Comparison of ENCODE assay signal across 28 cellular contexts in the genomic region with DNA sequence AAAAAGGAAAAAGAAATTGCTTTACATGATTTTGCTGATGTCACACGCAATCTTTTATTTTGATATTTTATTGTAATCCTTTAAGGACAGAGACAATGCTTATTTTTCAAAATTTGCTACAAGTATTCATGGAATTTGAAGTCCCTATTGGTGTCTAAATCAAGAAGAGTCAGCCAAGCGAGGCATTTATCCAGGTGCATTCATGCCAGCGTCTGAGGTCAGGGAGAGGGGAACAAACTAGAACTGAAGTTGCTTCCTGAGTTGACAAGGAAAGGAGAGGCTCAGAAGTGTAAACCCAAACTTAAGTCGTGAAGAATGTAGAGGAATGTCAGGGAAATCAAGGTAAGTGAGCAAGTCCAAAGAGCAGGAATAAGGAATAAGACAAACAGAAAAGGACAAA.
"Had no signal": no experiment of that assay in that cellular context is flagged by ENCODE, and none has a peak within 500 bp of the region (broad histone marks: within the 10 kb centered on the region; RNA-seq: fewer than 3 reads in every experiment).

No MANE protein-coding gene starts in this region.

- H3K36me3 Mint-ChIP-seq: natural killer cell, type B pancreatic cell had no signal

- H3K4me2 ChIP-seq: smooth muscle cell had no signal

- DNase-seq: colonic mucosa; effector memory CD4-positive, alpha-beta T cell; esophagus squamous epithelium; foreskin melanocyte; glutamatergic neuron; heart right ventricle; hippocampal formation; kidney glomerular epithelial cell; left colon; left ventricle myocardium superior; lower lobe of right lung; natural killer cell; stimulated activated CD4-positive, alpha-beta T cell treated with anti-CD3 and anti-CD28 coated beads, Interleukin-12 subunit alpha, Interleukin-12 subunit beta, amount 100 ng/mL, for 4 hours; stimulated activated CD4-positive, alpha-beta T cell treated with anti-CD3 and anti-CD28 coated beads, Interleukin-1b, Interleukin-23, amount 100 ng/mL, for 48 hours; stimulated activated CD4-positive, alpha-beta T cell treated with anti-CD3 and anti-CD28 coated beads, Interleukin-4, amount 100 ng/mL, for 1 hour; stimulated activated CD8-positive, alpha-beta memory T cell treated with anti-CD3 and anti-CD28 coated beads, Interleukin-4, amount 100 ng/mL, for 48 hours; stomach; tibial artery had no signal

- H2AFZ ChIP-seq: parathyroid adenoma had no signal

- H3K4me1 ChIP-seq: colonic mucosa, lower lobe of right lung, parathyroid adenoma, prostate gland, right atrium auricular region, tibial artery had no signal

- H3K27ac Mint-ChIP-seq: memory B cell, natural killer cell, type B pancreatic cell had no signal

- H3K4me3 Mint-ChIP-seq: memory B cell, natural killer cell, type B pancreatic cell had no signal

- H3K9me3 ChIP-seq: colonic mucosa, esophagus squamous epithelium, heart right ventricle, lower lobe of right lung, neutrophil, prostate gland, right atrium auricular region, stomach, tibial artery had no signal

- H3K27ac ChIP-seq: colonic mucosa, esophagus squamous epithelium, heart right ventricle, lower lobe of right lung, neutrophil, parathyroid adenoma, prostate gland, right atrium auricular region, stomach, tibial artery had no signal

- H3K9me3 Mint-ChIP-seq: natural killer cell, type B pancreatic cell had no signal

- H3K79me2 ChIP-seq: parathyroid adenoma had no signal

- H3K36me3 ChIP-seq: colonic mucosa, esophagus squamous epithelium, heart right ventricle, lower lobe of right lung, neutrophil, prostate gland, right atrium auricular region, stomach, tibial artery had no signal

- H3K9ac ChIP-seq: parathyroid adenoma had no signal

- H3K4me3 ChIP-seq: colonic mucosa, esophagus squamous epithelium, heart right ventricle, lower lobe of right lung, prostate gland, right atrium auricular region, smooth muscle cell, stomach, tibial artery had no signal

- ATAC-seq: heart right ventricle, left colon, left ventricle myocardium superior, lower lobe of right lung, sciatic nerve had no signal

- H3K27me3 ChIP-seq: colonic mucosa, esophagus squamous epithelium, heart right ventricle, neutrophil, right atrium auricular region, stomach, tibial artery had no signal

- FAIRE-seq: endometrium, islet of Langerhans had no signal
